In the genomic region with DNA sequence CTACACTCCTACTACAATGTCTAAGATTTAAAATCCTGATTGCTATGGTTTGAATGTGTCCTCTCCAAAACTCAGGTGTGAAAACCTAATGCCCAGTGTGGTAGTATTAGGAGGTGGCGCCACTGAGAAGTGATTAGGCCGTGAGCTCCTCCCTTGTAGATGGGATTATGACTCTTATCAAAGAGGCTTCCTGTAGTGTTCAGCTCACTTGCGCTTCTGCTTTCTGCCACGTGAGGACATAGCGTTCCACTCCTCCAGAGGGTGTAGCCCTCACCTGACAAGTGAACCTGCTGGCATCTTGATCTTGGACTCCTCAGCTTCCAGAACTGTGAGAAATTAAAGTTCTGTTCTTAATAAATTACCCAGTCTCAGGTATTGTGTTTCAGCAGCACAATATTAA, we compare ENCODE assay signal across 8 cellular contexts. TPM values are rescaled to one million over a fixed set of nuclear protein-coding genes. Genes with fewer than 3 reads are reported as not detected.
DNase-seq lines count a peak whose midpoint lies in the region; ATAC-seq, FAIRE-seq and TF ChIP-seq lines count a peak whose summit lies in the region.

No MANE protein-coding gene starts in this region.

- no peak overlapping the region for H3K27ac Mint-ChIP-seq in activated T-cell treated with anti-CD3 and anti-CD28 coated beads, Interleukin-2, amount 50 U/mL, for 72 hours
- no peak overlapping the region for H3K27ac Mint-ChIP-seq in stimulated activated memory B cell treated with anti-CD40 and anti-IgM and Interleukin-4, amounts not matched to agents 10 μg/mL and 1 μg/mL and 100 μg/mL, for 72 hours

- no peaks in the 10 kb centered on the region; the same call in 1 of the 2 replicates for H3K4me1 ChIP-seq in GM12878 (ENCODE audit: control insufficient read depth, insufficient read depth, low read length)

- in situ Hi-C loops in GM12878 (cut with MboI), result no loop called here

- H3K4me3 ChIP-seq in GM12878, result no peak overlapping the region

- no peaks in the 10 kb centered on the region for H3K36me3 ChIP-seq in GM12878 (ENCODE audit: control insufficient read depth in 2 of 2, insufficient read depth in 2 of 2, low read length in 1 of 2)

- no peak for TF ChIP-seq POLR2A in GM12878 (IDR thresholded peaks at IDR 0.05; ENCODE audit: low read depth, low read length)

- H3K4me1 Mint-ChIP-seq in activated T-cell treated with anti-CD3 and anti-CD28 coated beads, Interleukin-2, amount 50 U/mL, for 72 hours (ENCODE audit: low read depth), result peaks cover 6% of the 10 kb centered on the region
- H3K4me1 Mint-ChIP-seq in stimulated activated memory B cell treated with anti-CD40 and anti-IgM and Interleukin-4, amounts not matched to agents 10 μg/mL and 1 μg/mL and 100 μg/mL, for 72 hours, result peaks cover 9% of the 10 kb centered on the region

- peaks cover 0 to 2% of the 10 kb centered on the region in 2 experiments; a peak in 2 of 4 replicates for H3K27me3 ChIP-seq in GM12878 (replicated peaks in 1 of 2; ENCODE audit: control insufficient read depth in 2 of 2, insufficient read depth in 2 of 2, low read length in 1 of 2)

- no peaks in the 10 kb centered on the region for H3K9me3 ChIP-seq in GM12878 (replicated peaks; ENCODE audit: control insufficient read depth, insufficient read depth, low read length)

- intact Hi-C loops in GM12878 (cut with micrococcal nuclease; ENCODE audit: unreplicated experiment), result loop anchor here (1.0 kb wide), 1 partner anchor 115 kb away; no protein-coding TSS in a partner anchor
- intact Hi-C loops in posterior vena cava (cut with DNase I), result no loop called here

- CTCF ChIA-PET in GM12878 (lab: Yijun Ruan, JAX), result interaction anchor here (0.6 to 2.4 kb wide), 10 partner anchors 8 to 143 kb away, joined by 3 to 32 read pairs (median 4); no protein-coding TSS in a partner anchor

- H3K36me3 Mint-ChIP-seq in activated T-cell treated with anti-CD3 and anti-CD28 coated beads, Interleukin-2, amount 50 U/mL, for 72 hours (ENCODE audit: insufficient read depth in 2 of 2), result no peaks in the 10 kb centered on the region
- H3K36me3 Mint-ChIP-seq in stimulated activated memory B cell treated with anti-CD40 and anti-IgM and Interleukin-4, amounts not matched to agents 10 μg/mL and 1 μg/mL and 100 μg/mL, for 72 hours, result no peaks in the 10 kb centered on the region

- DNase-seq in activated T-cell treated with anti-CD3 and anti-CD28 coated beads, Interleukin-2, amount 50 U/mL, for 72 hours, result peak; percentile 6
- DNase-seq in activated T-cell treated with anti-CD3 and anti-CD28 coated beads for 4 hours (no peak), NCI-H748 treated with DMSO at 0.1 percent for 48 hours (lab: John Stamatoyannopoulos, UW) (peak; percentile 4), GM12878 (ENCODE audit: low read depth, low spot score) (peak; percentile 7), substantia nigra (lab: John Stamatoyannopoulos, UW) (no peak), posterior vena cava (ENCODE audit: low spot score) (no peak)

- H3K4me2 ChIP-seq in GM12878 (ENCODE audit: control insufficient read depth, insufficient read depth), result no peak overlapping the region

- BruUV-seq in GM12878 (replicated peaks; lab: Mats Ljungman, UMichigan), result no TSS peak

- peak; percentile 31 to 52 (median 49); a peak in 5 of 6 replicates for TF ChIP-seq CTCF in GM12878 (IDR thresholded peaks at IDR 0.05 in 2 of 3, conservative IDR thresholded peaks at IDR 0.05 in 1 of 3; ENCODE audit: control insufficient read depth in 2 of 3, extremely low read depth in 1 of 3, insufficient read depth in 1 of 3, low read depth in 3 of 3, low read length in 3 of 3)

- TF ChIP-seq EP300 in GM12878 (IDR thresholded peaks at IDR 0.05; ENCODE audit: borderline replicate concordance in 1 of 2, control insufficient read depth in 1 of 2, low read depth in 2 of 2, low read length in 2 of 2), result no peak

- H4K20me1 ChIP-seq in GM12878 (ENCODE audit: control insufficient read depth, insufficient read depth), result no peaks in the 10 kb centered on the region

- no peak overlapping the region for H3K27ac ChIP-seq in GM12878 (ENCODE audit: control insufficient read depth, insufficient read depth)
- no peak overlapping the region for H3K27ac ChIP-seq in substantia nigra (ENCODE audit: low read depth, low read length, poor library complexity, severe bottlenecking)

- SMC1A ChIA-PET in GM12878 (lab: Charles Lee; ENCODE audit: uncharacterized antibody, unreplicated experiment), result interaction anchor here (0.6 to 5.7 kb wide), 9 partner anchors 11 to 120 kb away, joined by 3 to 34 read pairs (median 4); a partner anchor contains a TSS

- H3K9me3 Mint-ChIP-seq in activated T-cell treated with anti-CD3 and anti-CD28 coated beads, Interleukin-2, amount 50 U/mL, for 72 hours, result no peaks in the 10 kb centered on the region
- H3K9me3 Mint-ChIP-seq in stimulated activated memory B cell treated with anti-CD40 and anti-IgM and Interleukin-4, amounts not matched to agents 10 μg/mL and 1 μg/mL and 100 μg/mL, for 72 hours, result no peaks in the 10 kb centered on the region

- H3K79me2 ChIP-seq in GM12878 (ENCODE audit: control insufficient read depth, insufficient read depth, low read length), result no peaks in the 10 kb centered on the region

- FAIRE-seq in GM12878 (lab: Jason Lieb, UNC), result peak; percentile 68

- peak; percentile 48 for TF ChIP-seq RAD21 in GM12878 (IDR thresholded peaks at IDR 0.05; ENCODE audit: insufficient read depth, low read depth, low read length)

- H3K27me3 Mint-ChIP-seq in activated T-cell treated with anti-CD3 and anti-CD28 coated beads, Interleukin-2, amount 50 U/mL, for 72 hours (ENCODE audit: low read depth), result no peaks in the 10 kb centered on the region
- H3K27me3 Mint-ChIP-seq in stimulated activated memory B cell treated with anti-CD40 and anti-IgM and Interleukin-4, amounts not matched to agents 10 μg/mL and 1 μg/mL and 100 μg/mL, for 72 hours, result no peaks in the 10 kb centered on the region

- H2AFZ ChIP-seq in GM12878 (ENCODE audit: control insufficient read depth, low read depth, low read length), result no peak overlapping the region

- H3K9ac ChIP-seq in GM12878 (ENCODE audit: control insufficient read depth, insufficient read depth, low read length), result no peak overlapping the region

- no peak overlapping the region for H3K4me3 Mint-ChIP-seq in activated T-cell treated with anti-CD3 and anti-CD28 coated beads, Interleukin-2, amount 50 U/mL, for 72 hours
- no peak overlapping the region for H3K4me3 Mint-ChIP-seq in stimulated activated memory B cell treated with anti-CD40 and anti-IgM and Interleukin-4, amounts not matched to agents 10 μg/mL and 1 μg/mL and 100 μg/mL, for 72 hours

- ATAC-seq in activated T-cell treated with anti-CD3 and anti-CD28 coated beads, Interleukin-2, amount 50 U/mL, for 72 hours (replicated peaks in 1 of 2), result peak; percentile 61 to 62
- ATAC-seq in GM12878 (peak; percentile 95), HG02852 (IDR thresholded peaks at IDR 0.05; ENCODE audit: unreplicated experiment) (no peak)
- ATAC-seq in stimulated activated memory B cell treated with anti-CD40 and anti-IgM and Interleukin-4, amounts not matched to agents 10 μg/mL and 1 μg/mL and 100 μg/mL, for 72 hours, result peak; percentile 95

- under 1% methylated on average over 5 of the region's 5 CpGs for WGBS in GM12878 (ENCODE audit: insufficient coverage, insufficient replicate concordance, low lambda C conversion rate, missing lambda C conversion rate)

- POLR2A ChIA-PET in GM12878 (lab: Charles Lee), result interaction anchor here (0.9 kb wide), 1 partner anchor 81 kb away, joined by 4 read pairs; no protein-coding TSS in a partner anchor

- RAD21 ChIA-PET in GM12878 (lab: Charles Lee; ENCODE audit: unreplicated experiment), result interaction anchor here (0.6 to 3.0 kb wide), 4 partner anchors 36 to 115 kb away, joined by 3 to 25 read pairs (median 4); no protein-coding TSS in a partner anchor

RNA-seq across cellular contexts. Expression of a gene that starts 33.0 kb away (rescaled TPM):
- 1 to 10 TPM; 7.1 to 8.6 TPM for total RNA-seq in activated T-cell treated with anti-CD3 and anti-CD28 coated beads, Interleukin-2, amount 50 U/mL, for 72 hours
- total RNA-seq in GM12878 (2013; cell fraction: nucleolus; rRNA removed), result 110 and 114 TPM in 2 replicates
- total RNA-seq in GM12878 (2014; rRNA removed) (0.33 and 0.34 TPM in 2 replicates), GM12878 (2014; rRNA removed; fragmentation: Illumina TruSeq; extraction: Trizol) (0.18 TPM in 2 replicates), GM12878 (2021) (0.98 and 1.2 TPM in 2 replicates), posterior vena cava (1 to 10 TPM; 2.5 to 2.6 TPM)
- polyA plus RNA-seq in GM12878 (2011; ENCODE audit: low read depth), result 1.3 TPM
- polyA plus RNA-seq in GM12878 (2011; rRNA removed) (9.9 and 18.2 TPM in 2 replicates), GM12878 (2014; fragmentation: Illumina TruSeq; extraction: Trizol) (0.17 and 0.29 TPM in 2 replicates), GM12878 (2014; fragmentation: Nextera tagmentation; extraction: Ambion mirVana) (under 1 TPM in 1 of 2 experiments, not detected in 1; 0.04 TPM), GM12878 (2014; rRNA removed) (0.82 and 0.86 TPM in 2 replicates), GM12878 (2016; fragmentation: Nextera tagmentation; extraction: Ambion mirVana) (1 to 10 TPM in 1 of 2 experiments, under 1 TPM in 1; 0.68 to 1.1 TPM)
- 20.1 and 23.8 TPM in 2 replicates for polyA plus RNA-seq in GM12878 (2011; cell fraction: cytosol; rRNA removed)
- 247 and 273 TPM in 2 replicates for polyA plus RNA-seq in GM12878 (2011; cell fraction: nucleus; rRNA removed)
- polyA plus RNA-seq in GM12878 (2012), result 4.2 and 4.5 TPM in 2 replicates
- 7.0 and 17.7 TPM in 2 replicates for polyA minus RNA-seq in GM12878 (2011; rRNA and poly(A)+ RNA removed)
- polyA minus RNA-seq in GM12878 (2011; cell fraction: cytosol; rRNA and poly(A)+ RNA removed), result 6.4 and 12.8 TPM in 2 replicates
- polyA minus RNA-seq in GM12878 (2011; cell fraction: nucleus; rRNA and poly(A)+ RNA removed), result 54.9 and 86.5 TPM in 2 replicates

RNA-seq across cellular contexts. Expression of a gene that starts 49.3 kb away (rescaled TPM):
- total RNA-seq in activated T-cell treated with anti-CD3 and anti-CD28 coated beads, Interleukin-2, amount 50 U/mL, for 72 hours, result 10 to 100 TPM; 37.3 to 39.4 TPM
- 26.6 and 27.1 TPM in 2 replicates for total RNA-seq in GM12878 (2013; cell fraction: nucleolus; rRNA removed)
- total RNA-seq in GM12878 (2014; rRNA removed), result 44.2 and 56.6 TPM in 2 replicates
- 60.5 TPM in 2 replicates for total RNA-seq in GM12878 (2014; rRNA removed; fragmentation: Illumina TruSeq; extraction: Trizol)
- 34.2 and 36.0 TPM in 2 replicates for total RNA-seq in GM12878 (2021)
- 55.7 TPM for polyA plus RNA-seq in GM12878 (2011; ENCODE audit: low read depth)
- 90.6 and 130 TPM in 2 replicates for polyA plus RNA-seq in GM12878 (2011; rRNA removed)
- polyA plus RNA-seq in GM12878 (2011; cell fraction: cytosol; rRNA removed), result 47.3 and 57.4 TPM in 2 replicates
- 28.5 TPM in 2 replicates for polyA plus RNA-seq in GM12878 (2011; cell fraction: nucleus; rRNA removed)
- 59.9 and 70.7 TPM in 2 replicates for polyA plus RNA-seq in GM12878 (2012)
- 62.1 and 74.5 TPM in 2 replicates for polyA plus RNA-seq in GM12878 (2014; fragmentation: Illumina TruSeq; extraction: Trizol)
- 100 to 1,000 TPM; 162 to 204 TPM for polyA plus RNA-seq in GM12878 (2014; fragmentation: Nextera tagmentation; extraction: Ambion mirVana)
- polyA plus RNA-seq in GM12878 (2014; rRNA removed), result 50.8 and 54.9 TPM in 2 replicates
- 10 to 100 TPM; 98.5 to 99.9 TPM for polyA plus RNA-seq in GM12878 (2016; fragmentation: Nextera tagmentation; extraction: Ambion mirVana)
- 18.5 and 20.9 TPM in 2 replicates for polyA minus RNA-seq in GM12878 (2011; rRNA and poly(A)+ RNA removed)
- 13.6 and 14.6 TPM in 2 replicates for polyA minus RNA-seq in GM12878 (2011; cell fraction: cytosol; rRNA and poly(A)+ RNA removed)
- polyA minus RNA-seq in GM12878 (2011; cell fraction: nucleus; rRNA and poly(A)+ RNA removed), result 13.3 and 24.2 TPM in 2 replicates
- total RNA-seq in posterior vena cava, result 10 to 100 TPM; 70.6 to 73.3 TPM

Comparison
In these comparisons a context has a peak if more than half of its experiments do, and no peak if none do; other contexts are left out.
1. DNase-seq: peak in activated T-cell treated with anti-CD3 and anti-CD28 coated beads, Interleukin-2, amount 50 U/mL, for 72 hours (2 of 2), NCI-H748 treated with DMSO at 0.1 percent for 48 hours (single experiment) and GM12878 (single experiment); none in activated T-cell treated with anti-CD3 and anti-CD28 coated beads for 4 hours (single experiment), substantia nigra (0 of 49) and posterior vena cava (single experiment).